ENCODE assay signal across 17 cellular contexts in genomic region chr7:21113609-21114416, GRCh38.
"Had no signal": no experiment of that assay in that cellular context is flagged by ENCODE, and none has a peak within 500 bp of the region (broad histone marks: within the 10 kb centered on the region; RNA-seq: fewer than 3 reads in every experiment).

No MANE protein-coding gene starts in this region.

- H3K4me3 ChIP-seq: esophagus squamous epithelium, lung, neural progenitor cell, spleen had no signal

- DNase-seq: activated CD4-positive, alpha-beta T cell treated with anti-CD3 and anti-CD28 coated beads, Interleukin-2, amount 10 ng/mL, durations not matched to agents 7 days and 5 days; activated CD4-positive, CD25-positive, alpha-beta regulatory T cell; activated CD8-positive, alpha-beta memory T cell treated with anti-CD3 and anti-CD28 coated beads, Interleukin-2, amount 50 U/mL, for 48 hours; activated naive CD8-positive, alpha-beta T cell treated with anti-CD3 and anti-CD28 coated beads for 36 hours; activated T-cell treated with anti-CD3 and anti-CD28 coated beads, Interleukin-2, amount 50 U/mL, for 72 hours; amygdala; brain microvascular endothelial cell; cortex of kidney; effector CD4-positive, alpha-beta T cell; esophagus squamous epithelium; left cardiac atrium; naive B cell; spleen had no signal

- ATAC-seq: activated T-cell treated with anti-CD3 and anti-CD28 coated beads, Interleukin-2, amount 50 U/mL, for 72 hours; left cardiac atrium; sciatic nerve had no signal

- H3K36me3 ChIP-seq: brain microvascular endothelial cell, esophagus squamous epithelium, neural progenitor cell, spleen had no signal

- H3K27me3 ChIP-seq: brain microvascular endothelial cell, esophagus squamous epithelium, neural progenitor cell had no signal

- FAIRE-seq: urothelium cell line had no signal
